ENCODE assay signal across 1 cellular context in the genomic region with DNA sequence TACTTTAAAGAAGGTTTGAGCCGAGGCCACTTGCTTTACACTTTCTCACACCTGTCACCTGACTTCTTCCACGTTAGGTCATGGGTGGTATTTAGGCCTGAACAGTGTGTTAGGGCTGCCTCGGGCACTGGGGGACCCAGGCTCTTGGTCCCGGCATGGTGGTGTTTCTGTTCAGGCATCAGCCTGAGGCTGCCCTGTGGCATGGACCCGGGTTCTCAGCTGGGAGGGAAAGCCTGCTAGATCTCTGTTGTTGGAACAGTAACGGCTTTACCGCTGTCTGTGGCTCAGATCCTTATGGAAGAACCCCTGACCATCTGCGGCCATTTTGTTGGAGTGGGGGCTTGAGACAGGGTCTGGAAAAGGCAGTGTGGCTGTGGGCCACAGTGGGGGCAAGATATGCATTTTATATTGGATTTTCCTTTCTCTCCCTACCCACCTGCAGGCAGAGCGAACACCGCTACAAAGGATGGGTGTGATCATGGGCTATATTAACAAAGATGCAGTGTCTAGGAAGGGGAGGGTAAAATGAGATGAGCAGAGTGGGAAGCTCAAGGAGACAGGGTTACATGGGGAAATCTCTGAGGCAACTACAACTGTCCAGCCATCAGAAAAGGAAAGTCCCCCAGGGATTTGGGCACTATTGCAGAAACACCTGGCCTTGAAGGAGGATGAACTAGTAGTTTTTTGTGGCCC.
TF ChIP-seq lines count a peak whose summit lies in the region.

No MANE protein-coding gene starts in this region.

TF ChIP-seq in HEK293, 187 proteins besides CTCF, POLR2A, EP300 and RAD21 (continued from another document):
- TF ChIP-seq, protein P1, sequence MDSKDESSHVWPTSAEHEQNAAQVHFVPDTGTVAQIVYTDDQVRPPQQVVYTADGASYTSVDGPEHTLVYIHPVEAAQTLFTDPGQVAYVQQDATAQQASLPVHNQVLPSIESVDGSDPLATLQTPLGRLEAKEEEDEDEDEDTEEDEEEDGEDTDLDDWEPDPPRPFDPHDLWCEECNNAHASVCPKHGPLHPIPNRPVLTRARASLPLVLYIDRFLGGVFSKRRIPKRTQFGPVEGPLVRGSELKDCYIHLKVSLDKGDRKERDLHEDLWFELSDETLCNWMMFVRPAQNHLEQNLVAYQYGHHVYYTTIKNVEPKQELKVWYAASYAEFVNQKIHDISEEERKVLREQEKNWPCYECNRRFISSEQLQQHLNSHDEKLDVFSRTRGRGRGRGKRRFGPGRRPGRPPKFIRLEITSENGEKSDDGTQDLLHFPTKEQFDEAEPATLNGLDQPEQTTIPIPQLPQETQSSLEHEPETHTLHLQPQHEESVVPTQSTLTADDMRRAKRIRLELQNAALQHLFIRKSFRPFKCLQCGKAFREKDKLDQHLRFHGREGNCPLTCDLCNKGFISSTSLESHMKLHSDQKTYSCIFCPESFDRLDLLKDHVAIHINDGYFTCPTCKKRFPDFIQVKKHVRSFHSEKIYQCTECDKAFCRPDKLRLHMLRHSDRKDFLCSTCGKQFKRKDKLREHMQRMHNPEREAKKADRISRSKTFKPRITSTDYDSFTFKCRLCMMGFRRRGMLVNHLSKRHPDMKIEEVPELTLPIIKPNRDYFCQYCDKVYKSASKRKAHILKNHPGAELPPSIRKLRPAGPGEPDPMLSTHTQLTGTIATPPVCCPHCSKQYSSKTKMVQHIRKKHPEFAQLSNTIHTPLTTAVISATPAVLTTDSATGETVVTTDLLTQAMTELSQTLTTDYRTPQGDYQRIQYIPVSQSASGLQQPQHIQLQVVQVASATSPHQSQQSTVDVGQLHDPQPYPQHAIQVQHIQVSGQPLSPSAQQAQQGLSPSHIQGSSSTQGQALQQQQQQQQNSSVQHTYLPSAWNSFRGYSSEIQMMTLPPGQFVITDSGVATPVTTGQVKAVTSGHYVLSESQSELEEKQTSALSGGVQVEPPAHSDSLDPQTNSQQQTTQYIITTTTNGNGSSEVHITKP (tag by site-specific recombination; IDR thresholded peaks at IDR 0.05): peak; percentile 14; the same call in 1 of the 2 replicates
- TF ChIP-seq, protein P2, sequence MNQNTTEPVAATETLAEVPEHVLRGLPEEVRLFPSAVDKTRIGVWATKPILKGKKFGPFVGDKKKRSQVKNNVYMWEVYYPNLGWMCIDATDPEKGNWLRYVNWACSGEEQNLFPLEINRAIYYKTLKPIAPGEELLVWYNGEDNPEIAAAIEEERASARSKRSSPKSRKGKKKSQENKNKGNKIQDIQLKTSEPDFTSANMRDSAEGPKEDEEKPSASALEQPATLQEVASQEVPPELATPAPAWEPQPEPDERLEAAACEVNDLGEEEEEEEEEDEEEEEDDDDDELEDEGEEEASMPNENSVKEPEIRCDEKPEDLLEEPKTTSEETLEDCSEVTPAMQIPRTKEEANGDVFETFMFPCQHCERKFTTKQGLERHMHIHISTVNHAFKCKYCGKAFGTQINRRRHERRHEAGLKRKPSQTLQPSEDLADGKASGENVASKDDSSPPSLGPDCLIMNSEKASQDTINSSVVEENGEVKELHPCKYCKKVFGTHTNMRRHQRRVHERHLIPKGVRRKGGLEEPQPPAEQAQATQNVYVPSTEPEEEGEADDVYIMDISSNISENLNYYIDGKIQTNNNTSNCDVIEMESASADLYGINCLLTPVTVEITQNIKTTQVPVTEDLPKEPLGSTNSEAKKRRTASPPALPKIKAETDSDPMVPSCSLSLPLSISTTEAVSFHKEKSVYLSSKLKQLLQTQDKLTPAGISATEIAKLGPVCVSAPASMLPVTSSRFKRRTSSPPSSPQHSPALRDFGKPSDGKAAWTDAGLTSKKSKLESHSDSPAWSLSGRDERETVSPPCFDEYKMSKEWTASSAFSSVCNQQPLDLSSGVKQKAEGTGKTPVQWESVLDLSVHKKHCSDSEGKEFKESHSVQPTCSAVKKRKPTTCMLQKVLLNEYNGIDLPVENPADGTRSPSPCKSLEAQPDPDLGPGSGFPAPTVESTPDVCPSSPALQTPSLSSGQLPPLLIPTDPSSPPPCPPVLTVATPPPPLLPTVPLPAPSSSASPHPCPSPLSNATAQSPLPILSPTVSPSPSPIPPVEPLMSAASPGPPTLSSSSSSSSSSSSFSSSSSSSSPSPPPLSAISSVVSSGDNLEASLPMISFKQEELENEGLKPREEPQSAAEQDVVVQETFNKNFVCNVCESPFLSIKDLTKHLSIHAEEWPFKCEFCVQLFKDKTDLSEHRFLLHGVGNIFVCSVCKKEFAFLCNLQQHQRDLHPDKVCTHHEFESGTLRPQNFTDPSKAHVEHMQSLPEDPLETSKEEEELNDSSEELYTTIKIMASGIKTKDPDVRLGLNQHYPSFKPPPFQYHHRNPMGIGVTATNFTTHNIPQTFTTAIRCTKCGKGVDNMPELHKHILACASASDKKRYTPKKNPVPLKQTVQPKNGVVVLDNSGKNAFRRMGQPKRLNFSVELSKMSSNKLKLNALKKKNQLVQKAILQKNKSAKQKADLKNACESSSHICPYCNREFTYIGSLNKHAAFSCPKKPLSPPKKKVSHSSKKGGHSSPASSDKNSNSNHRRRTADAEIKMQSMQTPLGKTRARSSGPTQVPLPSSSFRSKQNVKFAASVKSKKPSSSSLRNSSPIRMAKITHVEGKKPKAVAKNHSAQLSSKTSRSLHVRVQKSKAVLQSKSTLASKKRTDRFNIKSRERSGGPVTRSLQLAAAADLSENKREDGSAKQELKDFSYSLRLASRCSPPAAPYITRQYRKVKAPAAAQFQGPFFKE (tag by site-specific recombination; IDR thresholded peaks at IDR 0.05; ENCODE audit: borderline replicate concordance): no peak
- TF ChIP-seq ZNF24 (tag by site-specific recombination; IDR thresholded peaks at IDR 0.05) (no peak), ZNF335 (tag by site-specific recombination; conservative IDR thresholded peaks at IDR 0.05) (peak; percentile 95), ZNF654 (tag by site-specific recombination; IDR thresholded peaks at IDR 0.05; ENCODE audit: low read depth) (no peak), ZNF707 (tag by site-specific recombination; IDR thresholded peaks at IDR 0.05) (no peak), ZNF514 (tag by site-specific recombination; IDR thresholded peaks at IDR 0.05) (no peak)
